ENCODE assay signal across 1 cellular context in the genomic region with DNA sequence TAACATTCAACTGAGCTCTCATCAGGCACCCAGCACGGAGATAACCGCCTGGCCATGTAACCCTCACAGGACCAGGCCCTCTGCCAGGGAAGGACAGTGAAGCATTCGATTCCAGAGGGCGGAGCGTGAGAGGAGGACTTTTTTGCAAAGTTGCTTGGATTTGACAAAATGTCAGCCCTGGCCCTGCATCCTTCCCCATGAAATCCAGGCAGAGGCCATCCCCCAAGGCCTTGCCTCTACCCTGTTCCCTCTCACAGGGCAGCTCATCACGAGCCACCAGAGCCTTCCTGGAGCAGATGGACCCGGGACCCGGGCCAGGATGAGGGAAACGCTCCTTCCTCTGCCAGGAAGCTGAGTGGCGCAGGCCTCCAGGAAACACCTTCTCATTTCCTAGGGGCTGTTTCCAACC.
TF ChIP-seq lines count a peak whose summit lies in the region.

No MANE protein-coding gene starts in this region.

TF ChIP-seq in GM23338, 12 proteins besides CTCF, POLR2A, EP300 and RAD21:
- TF ChIP-seq ZNF462 (CRISPR knock-in tag; IDR thresholded peaks at IDR 0.05): no peak
- TF ChIP-seq ZNF114 (CRISPR knock-in tag; IDR thresholded peaks at IDR 0.05): no peak
- TF ChIP-seq, protein P1, sequence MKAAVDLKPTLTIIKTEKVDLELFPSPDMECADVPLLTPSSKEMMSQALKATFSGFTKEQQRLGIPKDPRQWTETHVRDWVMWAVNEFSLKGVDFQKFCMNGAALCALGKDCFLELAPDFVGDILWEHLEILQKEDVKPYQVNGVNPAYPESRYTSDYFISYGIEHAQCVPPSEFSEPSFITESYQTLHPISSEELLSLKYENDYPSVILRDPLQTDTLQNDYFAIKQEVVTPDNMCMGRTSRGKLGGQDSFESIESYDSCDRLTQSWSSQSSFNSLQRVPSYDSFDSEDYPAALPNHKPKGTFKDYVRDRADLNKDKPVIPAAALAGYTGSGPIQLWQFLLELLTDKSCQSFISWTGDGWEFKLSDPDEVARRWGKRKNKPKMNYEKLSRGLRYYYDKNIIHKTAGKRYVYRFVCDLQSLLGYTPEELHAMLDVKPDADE (IDR thresholded peaks at IDR 0.05): no peak
- no peak for TF ChIP-seq NANOG (IDR thresholded peaks at IDR 0.05; ENCODE audit: borderline replicate concordance)
- no peak for TF ChIP-seq EZH2 (IDR thresholded peaks at IDR 0.05; ENCODE audit: low read depth, unreplicated experiment)
- TF ChIP-seq CREB1 (CRISPR knock-in tag; IDR thresholded peaks at IDR 0.05; ENCODE audit: low read depth): no peak
- TF ChIP-seq, protein P2, sequence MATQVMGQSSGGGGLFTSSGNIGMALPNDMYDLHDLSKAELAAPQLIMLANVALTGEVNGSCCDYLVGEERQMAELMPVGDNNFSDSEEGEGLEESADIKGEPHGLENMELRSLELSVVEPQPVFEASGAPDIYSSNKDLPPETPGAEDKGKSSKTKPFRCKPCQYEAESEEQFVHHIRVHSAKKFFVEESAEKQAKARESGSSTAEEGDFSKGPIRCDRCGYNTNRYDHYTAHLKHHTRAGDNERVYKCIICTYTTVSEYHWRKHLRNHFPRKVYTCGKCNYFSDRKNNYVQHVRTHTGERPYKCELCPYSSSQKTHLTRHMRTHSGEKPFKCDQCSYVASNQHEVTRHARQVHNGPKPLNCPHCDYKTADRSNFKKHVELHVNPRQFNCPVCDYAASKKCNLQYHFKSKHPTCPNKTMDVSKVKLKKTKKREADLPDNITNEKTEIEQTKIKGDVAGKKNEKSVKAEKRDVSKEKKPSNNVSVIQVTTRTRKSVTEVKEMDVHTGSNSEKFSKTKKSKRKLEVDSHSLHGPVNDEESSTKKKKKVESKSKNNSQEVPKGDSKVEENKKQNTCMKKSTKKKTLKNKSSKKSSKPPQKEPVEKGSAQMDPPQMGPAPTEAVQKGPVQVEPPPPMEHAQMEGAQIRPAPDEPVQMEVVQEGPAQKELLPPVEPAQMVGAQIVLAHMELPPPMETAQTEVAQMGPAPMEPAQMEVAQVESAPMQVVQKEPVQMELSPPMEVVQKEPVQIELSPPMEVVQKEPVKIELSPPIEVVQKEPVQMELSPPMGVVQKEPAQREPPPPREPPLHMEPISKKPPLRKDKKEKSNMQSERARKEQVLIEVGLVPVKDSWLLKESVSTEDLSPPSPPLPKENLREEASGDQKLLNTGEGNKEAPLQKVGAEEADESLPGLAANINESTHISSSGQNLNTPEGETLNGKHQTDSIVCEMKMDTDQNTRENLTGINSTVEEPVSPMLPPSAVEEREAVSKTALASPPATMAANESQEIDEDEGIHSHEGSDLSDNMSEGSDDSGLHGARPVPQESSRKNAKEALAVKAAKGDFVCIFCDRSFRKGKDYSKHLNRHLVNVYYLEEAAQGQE (IDR thresholded peaks at IDR 0.05; ENCODE audit: unreplicated experiment): no peak
- TF ChIP-seq EZH2phosphoT487 (IDR thresholded peaks at IDR 0.05; ENCODE audit: unreplicated experiment): no peak
TF ChIP-seq in GM23338: peak in this region for 0.
